Comparison of ENCODE assay signal across 1 cellular context in the genomic region with DNA sequence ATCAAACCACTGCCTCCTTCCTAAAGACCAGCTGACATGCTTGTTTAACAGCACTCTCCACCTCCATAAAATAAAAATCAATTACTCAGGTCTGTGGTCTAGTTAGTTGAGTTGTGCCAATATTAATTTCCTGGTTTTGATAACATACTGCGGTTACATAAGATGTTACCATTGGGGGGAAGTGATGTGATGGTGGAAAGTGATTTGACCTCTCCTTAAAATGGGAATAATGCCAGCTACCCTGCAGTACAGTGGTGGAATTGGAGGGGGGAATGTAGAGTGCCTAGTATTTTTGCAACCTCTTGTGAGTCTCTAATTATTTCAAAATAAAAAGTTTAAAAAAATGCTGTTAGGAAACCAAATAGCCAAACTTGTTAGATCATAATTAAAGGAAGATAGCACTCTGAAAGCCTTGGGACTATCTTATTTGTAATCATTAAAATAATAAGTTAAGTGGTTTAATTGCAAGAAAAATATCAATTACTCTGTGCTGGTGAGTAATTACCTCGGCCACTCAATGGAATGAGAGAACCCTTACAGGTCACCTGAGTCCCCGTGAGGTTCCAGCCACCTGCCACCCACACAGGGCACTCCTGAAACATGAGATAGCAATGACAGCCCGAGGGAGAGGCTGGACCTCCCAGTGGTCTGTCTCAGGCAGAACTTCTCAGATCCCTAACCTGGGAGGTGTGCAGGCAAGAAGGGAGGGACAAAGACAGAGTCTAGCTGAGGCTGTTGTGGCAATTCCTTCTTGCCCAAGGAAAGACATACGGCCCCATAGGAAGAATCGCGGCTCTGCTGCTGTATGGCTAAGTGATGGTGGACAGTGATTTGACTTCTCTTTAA.
TF ChIP-seq lines count a peak whose summit lies in the region.

No MANE protein-coding gene starts in this region.

TF ChIP-seq in IMR-90, 13 proteins besides CTCF, POLR2A, EP300 and RAD21:
- TF ChIP-seq MAFK (IDR thresholded peaks at IDR 0.05; ENCODE audit: low read depth, low read length): no peak
- no peak for TF ChIP-seq MAZ (IDR thresholded peaks at IDR 0.05; ENCODE audit: borderline replicate concordance, low read depth, low read length)
- TF ChIP-seq, protein P1, sequence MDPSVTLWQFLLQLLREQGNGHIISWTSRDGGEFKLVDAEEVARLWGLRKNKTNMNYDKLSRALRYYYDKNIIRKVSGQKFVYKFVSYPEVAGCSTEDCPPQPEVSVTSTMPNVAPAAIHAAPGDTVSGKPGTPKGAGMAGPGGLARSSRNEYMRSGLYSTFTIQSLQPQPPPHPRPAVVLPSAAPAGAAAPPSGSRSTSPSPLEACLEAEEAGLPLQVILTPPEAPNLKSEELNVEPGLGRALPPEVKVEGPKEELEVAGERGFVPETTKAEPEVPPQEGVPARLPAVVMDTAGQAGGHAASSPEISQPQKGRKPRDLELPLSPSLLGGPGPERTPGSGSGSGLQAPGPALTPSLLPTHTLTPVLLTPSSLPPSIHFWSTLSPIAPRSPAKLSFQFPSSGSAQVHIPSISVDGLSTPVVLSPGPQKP (IDR thresholded peaks at IDR 0.05; ENCODE audit: borderline replicate concordance, low read depth, low read length): no peak
- no peak for TF ChIP-seq FOS (IDR thresholded peaks at IDR 0.05; ENCODE audit: low read depth, low read length)
